1 cellular context compared by ENCODE assay signal in genomic region chr1:113811888-113812660, GRCh38.
TF ChIP-seq lines count a peak whose summit lies in the region.

Gene RSBN1, minus strand, starts transcription at chr1:113812476. Its CDS starts 64 bp downstream, at chr1:113812412.

TF ChIP-seq in HEK293, 187 proteins besides CTCF, POLR2A, EP300 and RAD21 (continued from another document and continues in another):
- no peak for TF ChIP-seq ZNF354C (tag by site-specific recombination; IDR thresholded peaks at IDR 0.05; ENCODE audit: borderline replicate concordance, low read depth)
- TF ChIP-seq ZNF274 (IDR thresholded peaks at IDR 0.05; ENCODE audit: low read length): no peak
- TF ChIP-seq ZNF274 (tag by site-specific recombination; IDR thresholded peaks at IDR 0.05; ENCODE audit: borderline replicate concordance): no peak
- 0 out of 2 replicates have a peak, but pooled peaks have one; percentile 36 for TF ChIP-seq OVOL3 (tag by site-specific recombination; IDR thresholded peaks at IDR 0.05)
- peak; percentile 37; the same call in 1 of the 2 replicates for TF ChIP-seq ZNF692 (tag by site-specific recombination; IDR thresholded peaks at IDR 0.05)
- TF ChIP-seq ZNF184 (tag by site-specific recombination; IDR thresholded peaks at IDR 0.05): no peak
- TF ChIP-seq ZNF10 (tag by site-specific recombination; IDR thresholded peaks at IDR 0.05): no peak
- peak; percentile 57; the same call in 1 of the 2 replicates for TF ChIP-seq KLF1 (tag by site-specific recombination; IDR thresholded peaks at IDR 0.05)
- TF ChIP-seq MZF1 (tag by site-specific recombination; IDR thresholded peaks at IDR 0.05; ENCODE audit: borderline replicate concordance): 0 out of 2 replicates have a peak, but pooled peaks have one; percentile 46
- no peak for TF ChIP-seq ZNF302 (tag by site-specific recombination; IDR thresholded peaks at IDR 0.05; ENCODE audit: low read depth)
- peak; percentile 62; the same call in 1 of the 2 replicates for TF ChIP-seq ZNF610 (tag by site-specific recombination; IDR thresholded peaks at IDR 0.05; ENCODE audit: borderline replicate concordance)
- TF ChIP-seq, protein P1, sequence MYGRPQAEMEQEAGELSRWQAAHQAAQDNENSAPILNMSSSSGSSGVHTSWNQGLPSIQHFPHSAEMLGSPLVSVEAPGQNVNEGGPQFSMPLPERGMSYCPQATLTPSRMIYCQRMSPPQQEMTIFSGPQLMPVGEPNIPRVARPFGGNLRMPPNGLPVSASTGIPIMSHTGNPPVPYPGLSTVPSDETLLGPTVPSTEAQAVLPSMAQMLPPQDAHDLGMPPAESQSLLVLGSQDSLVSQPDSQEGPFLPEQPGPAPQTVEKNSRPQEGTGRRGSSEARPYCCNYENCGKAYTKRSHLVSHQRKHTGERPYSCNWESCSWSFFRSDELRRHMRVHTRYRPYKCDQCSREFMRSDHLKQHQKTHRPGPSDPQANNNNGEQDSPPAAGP (tag by site-specific recombination; IDR thresholded peaks at IDR 0.05): peak; percentile 38; the same call in 1 of the 2 replicates
- TF ChIP-seq YY2 (tag by site-specific recombination; IDR thresholded peaks at IDR 0.05): peak; percentile 84
- TF ChIP-seq ZNF133 (tag by site-specific recombination; IDR thresholded peaks at IDR 0.05): no peak
- peak; percentile 29; the same call in 1 of the 2 replicates for TF ChIP-seq SP7 (tag by site-specific recombination; IDR thresholded peaks at IDR 0.05)
- TF ChIP-seq, protein P2, sequence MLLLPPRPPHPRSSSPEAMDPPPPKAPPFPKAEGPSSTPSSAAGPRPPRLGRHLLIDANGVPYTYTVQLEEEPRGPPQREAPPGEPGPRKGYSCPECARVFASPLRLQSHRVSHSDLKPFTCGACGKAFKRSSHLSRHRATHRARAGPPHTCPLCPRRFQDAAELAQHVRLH (tag by site-specific recombination; IDR thresholded peaks at IDR 0.05): no peak
- no peak for TF ChIP-seq ZNF670 (tag by site-specific recombination; IDR thresholded peaks at IDR 0.05; ENCODE audit: low read depth)
- TF ChIP-seq PRDM1 (tag by site-specific recombination; IDR thresholded peaks at IDR 0.05): no peak
- TF ChIP-seq ZNF529 (tag by site-specific recombination; IDR thresholded peaks at IDR 0.05; ENCODE audit: insufficient replicate concordance): no peak
- no peak for TF ChIP-seq RBAK (tag by site-specific recombination; IDR thresholded peaks at IDR 0.05)
- TF ChIP-seq ZNF585B (tag by site-specific recombination; IDR thresholded peaks at IDR 0.05): 0 out of 2 replicates have a peak, but pooled peaks have one; percentile 13
- no peak for TF ChIP-seq ZNF19 (tag by site-specific recombination; IDR thresholded peaks at IDR 0.05; ENCODE audit: low read depth)
- TF ChIP-seq BCL11B (tag by site-specific recombination; IDR thresholded peaks at IDR 0.05; ENCODE audit: low read depth): no peak
- TF ChIP-seq, protein P3, sequence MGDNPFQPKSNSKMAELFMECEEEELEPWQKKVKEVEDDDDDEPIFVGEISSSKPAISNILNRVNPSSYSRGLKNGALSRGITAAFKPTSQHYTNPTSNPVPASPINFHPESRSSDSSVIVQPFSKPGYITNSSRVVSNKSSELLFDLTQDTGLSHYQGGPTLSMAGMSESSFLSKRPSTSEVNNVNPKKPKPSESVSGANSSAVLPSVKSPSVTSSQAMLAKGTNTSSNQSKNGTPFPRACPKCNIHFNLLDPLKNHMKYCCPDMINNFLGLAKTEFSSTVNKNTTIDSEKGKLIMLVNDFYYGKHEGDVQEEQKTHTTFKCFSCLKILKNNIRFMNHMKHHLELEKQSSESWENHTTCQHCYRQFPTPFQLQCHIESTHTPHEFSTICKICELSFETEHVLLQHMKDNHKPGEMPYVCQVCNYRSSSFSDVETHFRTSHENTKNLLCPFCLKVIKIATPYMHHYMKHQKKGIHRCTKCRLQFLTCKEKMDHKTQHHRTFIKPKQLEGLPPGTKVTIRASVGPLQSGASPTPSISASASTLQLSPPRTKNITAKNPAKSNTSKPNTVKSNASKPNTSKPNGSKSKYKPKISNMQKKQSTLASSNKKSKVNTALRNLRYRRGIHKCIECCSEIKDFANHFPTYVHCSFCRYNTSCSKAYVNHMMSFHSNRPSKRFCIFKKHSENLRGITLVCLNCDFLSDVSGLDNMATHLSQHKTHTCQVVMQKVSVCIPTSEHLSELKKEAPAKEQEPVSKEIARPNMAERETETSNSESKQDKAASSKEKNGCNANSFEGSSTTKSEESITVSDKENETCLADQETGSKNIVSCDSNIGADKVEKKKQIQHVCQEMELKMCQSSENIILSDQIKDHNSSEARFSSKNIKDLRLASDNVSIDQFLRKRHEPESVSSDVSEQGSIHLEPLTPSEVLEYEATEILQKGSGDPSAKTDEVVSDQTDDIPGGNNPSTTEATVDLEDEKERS (tag by site-specific recombination; IDR thresholded peaks at IDR 0.05): no peak
- 0 out of 2 replicates have a peak, but pooled peaks have one; percentile 33 for TF ChIP-seq ZSCAN5A (tag by site-specific recombination; IDR thresholded peaks at IDR 0.05)
- no peak for TF ChIP-seq ZNF555 (tag by site-specific recombination; conservative IDR thresholded peaks at IDR 0.05)
- TF ChIP-seq EGR2 (tag by site-specific recombination; IDR thresholded peaks at IDR 0.05; ENCODE audit: low read depth): peak; percentile 88
- TF ChIP-seq, protein P4, sequence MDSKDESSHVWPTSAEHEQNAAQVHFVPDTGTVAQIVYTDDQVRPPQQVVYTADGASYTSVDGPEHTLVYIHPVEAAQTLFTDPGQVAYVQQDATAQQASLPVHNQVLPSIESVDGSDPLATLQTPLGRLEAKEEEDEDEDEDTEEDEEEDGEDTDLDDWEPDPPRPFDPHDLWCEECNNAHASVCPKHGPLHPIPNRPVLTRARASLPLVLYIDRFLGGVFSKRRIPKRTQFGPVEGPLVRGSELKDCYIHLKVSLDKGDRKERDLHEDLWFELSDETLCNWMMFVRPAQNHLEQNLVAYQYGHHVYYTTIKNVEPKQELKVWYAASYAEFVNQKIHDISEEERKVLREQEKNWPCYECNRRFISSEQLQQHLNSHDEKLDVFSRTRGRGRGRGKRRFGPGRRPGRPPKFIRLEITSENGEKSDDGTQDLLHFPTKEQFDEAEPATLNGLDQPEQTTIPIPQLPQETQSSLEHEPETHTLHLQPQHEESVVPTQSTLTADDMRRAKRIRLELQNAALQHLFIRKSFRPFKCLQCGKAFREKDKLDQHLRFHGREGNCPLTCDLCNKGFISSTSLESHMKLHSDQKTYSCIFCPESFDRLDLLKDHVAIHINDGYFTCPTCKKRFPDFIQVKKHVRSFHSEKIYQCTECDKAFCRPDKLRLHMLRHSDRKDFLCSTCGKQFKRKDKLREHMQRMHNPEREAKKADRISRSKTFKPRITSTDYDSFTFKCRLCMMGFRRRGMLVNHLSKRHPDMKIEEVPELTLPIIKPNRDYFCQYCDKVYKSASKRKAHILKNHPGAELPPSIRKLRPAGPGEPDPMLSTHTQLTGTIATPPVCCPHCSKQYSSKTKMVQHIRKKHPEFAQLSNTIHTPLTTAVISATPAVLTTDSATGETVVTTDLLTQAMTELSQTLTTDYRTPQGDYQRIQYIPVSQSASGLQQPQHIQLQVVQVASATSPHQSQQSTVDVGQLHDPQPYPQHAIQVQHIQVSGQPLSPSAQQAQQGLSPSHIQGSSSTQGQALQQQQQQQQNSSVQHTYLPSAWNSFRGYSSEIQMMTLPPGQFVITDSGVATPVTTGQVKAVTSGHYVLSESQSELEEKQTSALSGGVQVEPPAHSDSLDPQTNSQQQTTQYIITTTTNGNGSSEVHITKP (tag by site-specific recombination; IDR thresholded peaks at IDR 0.05): peak; percentile 88
- peak; percentile 64; the same call in 1 of the 2 replicates for TF ChIP-seq ZNF561 (tag by site-specific recombination; IDR thresholded peaks at IDR 0.05; ENCODE audit: borderline replicate concordance)
- TF ChIP-seq ZNF843 (tag by site-specific recombination; IDR thresholded peaks at IDR 0.05): no peak; the same call in none of the 2 replicates
- no peak for TF ChIP-seq ZNF560 (tag by site-specific recombination; IDR thresholded peaks at IDR 0.05; ENCODE audit: borderline replicate concordance)
- TF ChIP-seq ZNF416 (tag by site-specific recombination; IDR thresholded peaks at IDR 0.05): no peak
- TF ChIP-seq ZNF488 (tag by site-specific recombination; IDR thresholded peaks at IDR 0.05): no peak
- TF ChIP-seq GFI1B (tag by site-specific recombination; IDR thresholded peaks at IDR 0.05): no peak
- TF ChIP-seq, protein P5, sequence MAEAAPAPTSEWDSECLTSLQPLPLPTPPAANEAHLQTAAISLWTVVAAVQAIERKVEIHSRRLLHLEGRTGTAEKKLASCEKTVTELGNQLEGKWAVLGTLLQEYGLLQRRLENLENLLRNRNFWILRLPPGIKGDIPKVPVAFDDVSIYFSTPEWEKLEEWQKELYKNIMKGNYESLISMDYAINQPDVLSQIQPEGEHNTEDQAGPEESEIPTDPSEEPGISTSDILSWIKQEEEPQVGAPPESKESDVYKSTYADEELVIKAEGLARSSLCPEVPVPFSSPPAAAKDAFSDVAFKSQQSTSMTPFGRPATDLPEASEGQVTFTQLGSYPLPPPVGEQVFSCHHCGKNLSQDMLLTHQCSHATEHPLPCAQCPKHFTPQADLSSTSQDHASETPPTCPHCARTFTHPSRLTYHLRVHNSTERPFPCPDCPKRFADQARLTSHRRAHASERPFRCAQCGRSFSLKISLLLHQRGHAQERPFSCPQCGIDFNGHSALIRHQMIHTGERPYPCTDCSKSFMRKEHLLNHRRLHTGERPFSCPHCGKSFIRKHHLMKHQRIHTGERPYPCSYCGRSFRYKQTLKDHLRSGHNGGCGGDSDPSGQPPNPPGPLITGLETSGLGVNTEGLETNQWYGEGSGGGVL (tag by site-specific recombination; IDR thresholded peaks at IDR 0.05): peak; percentile 68; the same call in 1 of the 2 replicates
- TF ChIP-seq YY1 (tag by site-specific recombination; IDR thresholded peaks at IDR 0.05): peak; percentile 90
- TF ChIP-seq REPIN1 (tag by site-specific recombination; IDR thresholded peaks at IDR 0.05; ENCODE audit: low read depth): peak; percentile 74; the same call in 1 of the 2 replicates
- TF ChIP-seq WT1 (tag by site-specific recombination; IDR thresholded peaks at IDR 0.05): peak; percentile 63
- no peak for TF ChIP-seq GLI2 (tag by site-specific recombination; IDR thresholded peaks at IDR 0.05; ENCODE audit: borderline replicate concordance, low read depth)
- peak; percentile 41 for TF ChIP-seq ZSCAN30 (tag by site-specific recombination; IDR thresholded peaks at IDR 0.05)
- peak; percentile 9; the same call in 1 of the 2 replicates for TF ChIP-seq GLIS1 (tag by site-specific recombination; IDR thresholded peaks at IDR 0.05)
- TF ChIP-seq, protein P6, sequence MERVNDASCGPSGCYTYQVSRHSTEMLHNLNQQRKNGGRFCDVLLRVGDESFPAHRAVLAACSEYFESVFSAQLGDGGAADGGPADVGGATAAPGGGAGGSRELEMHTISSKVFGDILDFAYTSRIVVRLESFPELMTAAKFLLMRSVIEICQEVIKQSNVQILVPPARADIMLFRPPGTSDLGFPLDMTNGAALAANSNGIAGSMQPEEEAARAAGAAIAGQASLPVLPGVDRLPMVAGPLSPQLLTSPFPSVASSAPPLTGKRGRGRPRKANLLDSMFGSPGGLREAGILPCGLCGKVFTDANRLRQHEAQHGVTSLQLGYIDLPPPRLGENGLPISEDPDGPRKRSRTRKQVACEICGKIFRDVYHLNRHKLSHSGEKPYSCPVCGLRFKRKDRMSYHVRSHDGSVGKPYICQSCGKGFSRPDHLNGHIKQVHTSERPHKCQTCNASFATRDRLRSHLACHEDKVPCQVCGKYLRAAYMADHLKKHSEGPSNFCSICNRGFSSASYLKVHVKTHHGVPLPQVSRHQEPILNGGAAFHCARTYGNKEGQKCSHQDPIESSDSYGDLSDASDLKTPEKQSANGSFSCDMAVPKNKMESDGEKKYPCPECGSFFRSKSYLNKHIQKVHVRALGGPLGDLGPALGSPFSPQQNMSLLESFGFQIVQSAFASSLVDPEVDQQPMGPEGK (tag by site-specific recombination; IDR thresholded peaks at IDR 0.05): peak; percentile 98
- TF ChIP-seq, protein P7, sequence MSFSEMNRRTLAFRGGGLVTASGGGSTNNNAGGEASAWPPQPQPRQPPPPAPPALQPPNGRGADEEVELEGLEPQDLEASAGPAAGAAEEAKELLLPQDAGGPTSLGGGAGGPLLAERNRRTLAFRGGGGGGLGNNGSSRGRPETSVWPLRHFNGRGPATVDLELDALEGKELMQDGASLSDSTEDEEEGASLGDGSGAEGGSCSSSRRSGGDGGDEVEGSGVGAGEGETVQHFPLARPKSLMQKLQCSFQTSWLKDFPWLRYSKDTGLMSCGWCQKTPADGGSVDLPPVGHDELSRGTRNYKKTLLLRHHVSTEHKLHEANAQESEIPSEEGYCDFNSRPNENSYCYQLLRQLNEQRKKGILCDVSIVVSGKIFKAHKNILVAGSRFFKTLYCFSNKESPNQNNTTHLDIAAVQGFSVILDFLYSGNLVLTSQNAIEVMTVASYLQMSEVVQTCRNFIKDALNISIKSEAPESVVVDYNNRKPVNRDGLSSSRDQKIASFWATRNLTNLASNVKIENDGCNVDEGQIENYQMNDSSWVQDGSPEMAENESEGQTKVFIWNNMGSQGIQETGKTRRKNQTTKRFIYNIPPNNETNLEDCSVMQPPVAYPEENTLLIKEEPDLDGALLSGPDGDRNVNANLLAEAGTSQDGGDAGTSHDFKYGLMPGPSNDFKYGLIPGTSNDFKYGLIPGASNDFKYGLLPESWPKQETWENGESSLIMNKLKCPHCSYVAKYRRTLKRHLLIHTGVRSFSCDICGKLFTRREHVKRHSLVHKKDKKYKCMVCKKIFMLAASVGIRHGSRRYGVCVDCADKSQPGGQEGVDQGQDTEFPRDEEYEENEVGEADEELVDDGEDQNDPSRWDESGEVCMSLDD (tag by site-specific recombination; IDR thresholded peaks at IDR 0.05): peak; percentile 92
